1 cellular context compared by ENCODE assay signal in genomic region chr3:20537234-20537633, GRCh38.
TF ChIP-seq lines count a peak whose summit lies in the region.

No MANE protein-coding gene starts in this region.

TF ChIP-seq in GM23338, 12 proteins besides CTCF, POLR2A, EP300 and RAD21 (continued from another document):
- no peak for TF ChIP-seq ZNF462 (CRISPR knock-in tag; IDR thresholded peaks at IDR 0.05)
- TF ChIP-seq NANOG (IDR thresholded peaks at IDR 0.05; ENCODE audit: borderline replicate concordance), result no peak
- no peak for TF ChIP-seq ZNF114 (CRISPR knock-in tag; IDR thresholded peaks at IDR 0.05)
- TF ChIP-seq, protein P1, sequence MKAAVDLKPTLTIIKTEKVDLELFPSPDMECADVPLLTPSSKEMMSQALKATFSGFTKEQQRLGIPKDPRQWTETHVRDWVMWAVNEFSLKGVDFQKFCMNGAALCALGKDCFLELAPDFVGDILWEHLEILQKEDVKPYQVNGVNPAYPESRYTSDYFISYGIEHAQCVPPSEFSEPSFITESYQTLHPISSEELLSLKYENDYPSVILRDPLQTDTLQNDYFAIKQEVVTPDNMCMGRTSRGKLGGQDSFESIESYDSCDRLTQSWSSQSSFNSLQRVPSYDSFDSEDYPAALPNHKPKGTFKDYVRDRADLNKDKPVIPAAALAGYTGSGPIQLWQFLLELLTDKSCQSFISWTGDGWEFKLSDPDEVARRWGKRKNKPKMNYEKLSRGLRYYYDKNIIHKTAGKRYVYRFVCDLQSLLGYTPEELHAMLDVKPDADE (IDR thresholded peaks at IDR 0.05), result no peak
- TF ChIP-seq REST (IDR thresholded peaks at IDR 0.05; ENCODE audit: unreplicated experiment), result no peak
- no peak for TF ChIP-seq ZNF331 (CRISPR knock-in tag; IDR thresholded peaks at IDR 0.05; ENCODE audit: low read depth)
- TF ChIP-seq EZH2phosphoT487 (IDR thresholded peaks at IDR 0.05; ENCODE audit: unreplicated experiment), result no peak
- TF ChIP-seq JUNB (IDR thresholded peaks at IDR 0.05; ENCODE audit: unreplicated experiment), result no peak
- TF ChIP-seq CREB1 (CRISPR knock-in tag; IDR thresholded peaks at IDR 0.05; ENCODE audit: low read depth), result no peak
